ENCODE assay signal across 10 cellular contexts in the genomic region with DNA sequence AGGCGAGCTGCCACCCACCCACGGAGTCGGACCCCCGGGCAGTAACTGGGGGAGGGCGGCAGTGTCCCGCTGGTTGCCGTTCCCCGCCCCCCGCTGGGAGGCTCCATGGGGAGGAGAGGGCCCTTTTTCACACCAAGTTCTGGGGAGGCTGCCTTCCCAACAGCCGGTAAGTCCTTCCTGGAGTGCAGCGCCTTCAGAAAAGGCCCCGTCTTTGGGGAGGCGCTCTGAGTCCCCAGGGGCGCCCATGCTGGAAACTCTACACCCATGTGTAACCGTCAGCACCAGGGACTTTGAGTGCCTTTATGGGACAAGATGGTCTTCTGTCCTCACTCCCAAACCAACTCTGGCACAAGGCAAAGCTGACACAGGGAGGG. TPM values are rescaled to one million over a fixed set of nuclear protein-coding genes. Genes with fewer than 3 reads are reported as not detected.
DNase-seq lines count a peak whose midpoint lies in the region; ATAC-seq and TF ChIP-seq lines count a peak whose summit lies in the region.
"Had no signal": no experiment of that assay in that cellular context is flagged by ENCODE, and none has a peak within 500 bp of the region (broad histone marks: within the 10 kb centered on the region; RNA-seq: fewer than 3 reads in every experiment).

No MANE protein-coding gene starts in this region.

- H3K27me3 ChIP-seq in mucosa of rectum (ENCODE audit: control insufficient read depth in 2 of 2, insufficient read depth in 2 of 2, low read length in 2 of 2), result peaks cover 36 to 73% of the 10 kb centered on the region in 2 donors

- no peak overlapping the region for H3K9ac ChIP-seq in mucosa of rectum (ENCODE audit: low read depth in 1 of 2, low read length in 2 of 2)

- peak; percentile 6 for ATAC-seq in Right ventricle myocardium superior (ENCODE audit: poor library complexity)
- ATAC-seq in Right ventricle myocardium inferior, result no peak
- ATAC-seq in GM21528 (IDR thresholded peaks at IDR 0.05; ENCODE audit: low FRiP score, unreplicated experiment), result no peak
- ATAC-seq in GM18511 (IDR thresholded peaks at IDR 0.05; ENCODE audit: unreplicated experiment), result no peak
- no peak for ATAC-seq in HG03175 (IDR thresholded peaks at IDR 0.05; ENCODE audit: unreplicated experiment)

- intact Hi-C loops in Right ventricle myocardium superior (cut with DNase I) (loop anchor here (10.0 kb wide), 1 partner anchor 65 kb away; no protein-coding TSS in a partner anchor), Right ventricle myocardium inferior (cut with DNase I) (loop anchor here (10.0 kb wide), 1 partner anchor 195 kb away; no protein-coding TSS in a partner anchor)

- H3K4me1 ChIP-seq in mucosa of rectum (ENCODE audit: control insufficient read depth in 2 of 2, insufficient read depth in 2 of 2, low read length in 2 of 2), result peaks cover 0 to 2% of the 10 kb centered on the region in 2 donors

- TF ChIP-seq CTCF in coronary artery (IDR thresholded peaks at IDR 0.05), result no peak

- H3K27ac ChIP-seq in coronary artery (peak overlapping the region in 1 of 2 donors; percentile 79), mucosa of rectum (ENCODE audit: low read depth in 2 of 2, low read length in 2 of 2) (peak overlapping the region; percentile 13 to 48)

- DNase-seq in Right ventricle myocardium superior, result no peak
- DNase-seq in Right ventricle myocardium inferior (ENCODE audit: missing footprints), result no peak
- no peak for DNase-seq in coronary artery (ENCODE audit: low spot score)
- DNase-seq in AG20443 (ENCODE audit: low spot score), result no peak
- DNase-seq: stimulated activated CD4-positive, alpha-beta T cell treated with anti-CD3 and anti-CD28 coated beads, Interleukin-4, amount 100 ng/mL, for 24 hours had no signal

- no peaks in the 10 kb centered on the region for H3K9me3 ChIP-seq in mucosa of rectum (ENCODE audit: control insufficient read depth in 2 of 2, low read length in 2 of 2)

- H3K36me3 ChIP-seq in mucosa of rectum (ENCODE audit: control insufficient read depth in 2 of 2, insufficient read depth in 2 of 2, low read length in 2 of 2), result no peaks in the 10 kb centered on the region

- H3K4me3 ChIP-seq in coronary artery (peak overlapping the region; percentile 69), mucosa of rectum (ENCODE audit: low read length in 2 of 2) (no peak overlapping the region)

RNA-seq across cellular contexts. Expression of gene SOX18, which starts 0.4 kb away (rescaled TPM):
- total RNA-seq in Right ventricle myocardium superior, result 34.3 TPM
- total RNA-seq in Right ventricle myocardium inferior, result 38.4 TPM
- total RNA-seq: myocyte had no signal

RNA-seq across cellular contexts. Expression of gene TCEA2, which starts 13.1 kb away (rescaled TPM):
- total RNA-seq in Right ventricle myocardium superior (34.6 TPM), Right ventricle myocardium inferior (39.0 TPM)

RNA-seq across cellular contexts. Expression of gene C20orf204, which starts 13.9 kb away (rescaled TPM):
- total RNA-seq in Right ventricle myocardium superior (0.38 TPM), Right ventricle myocardium inferior (0.30 TPM)

RNA-seq across cellular contexts. Expression of gene RGS19, which starts 29.4 kb away (rescaled TPM):
- total RNA-seq in Right ventricle myocardium superior (6.7 TPM), Right ventricle myocardium inferior (6.6 TPM)

RNA-seq across cellular contexts. Expression of gene OPRL1, which starts 30.0 kb away (rescaled TPM):
- total RNA-seq in Right ventricle myocardium superior, result 0.75 TPM
- total RNA-seq in Right ventricle myocardium inferior, result 0.49 TPM
